22 cellular contexts compared by ENCODE assay signal in genomic region chr5:124555179-124555578, GRCh38.
"Had no signal": no experiment of that assay in that cellular context is flagged by ENCODE, and none has a peak within 500 bp of the region (broad histone marks: within the 10 kb centered on the region; RNA-seq: fewer than 3 reads in every experiment).

No MANE protein-coding gene starts in this region.

- H3K4me3 ChIP-seq: coronary artery, sigmoid colon, smooth muscle cell, testis had no signal

- H3K27ac Mint-ChIP-seq: activated CD4-positive, alpha-beta memory T cell treated with anti-CD3 and anti-CD28 coated beads, Interleukin-2, amount 10 ng/mL, durations not matched to agents 7 days and 5 days; activated CD4-positive, alpha-beta T cell treated with anti-CD3 and anti-CD28 coated beads, Interleukin-2, amount 10 ng/mL, durations not matched to agents 24 days and 14 days; activated naive CD4-positive, alpha-beta T cell treated with anti-CD3 and anti-CD28 coated beads, Interleukin-2, amount 50 U/mL, for 24 hours; activated T-helper 1 cell treated with anti-CD3 and anti-CD28 coated beads, Interleukin-12 subunit alpha, Interleukin-12 subunit beta, Interleukin-2, Interleukin-4 antibody, amounts not matched to agents 30 ng/mL and 10 ng/mL and 1 ng/mL, durations not matched to agents 14 hours and 24 hours and 36 hours; immature natural killer cell; nephron progenitor cell; stimulated activated memory B cell treated with anti-CD40 and anti-IgM and Interleukin-4, amounts not matched to agents 10 μg/mL and 1 μg/mL and 100 μg/mL, for 72 hours; type B pancreatic cell had no signal

- H3K36me3 ChIP-seq: brain microvascular endothelial cell, sigmoid colon had no signal

- H3K4me2 ChIP-seq: smooth muscle cell had no signal

- H3K27me3 ChIP-seq: brain microvascular endothelial cell, sigmoid colon, testis had no signal

- ATAC-seq: activated CD4-positive, CD25-positive, alpha-beta regulatory T cell treated with anti-CD3 and anti-CD28 coated beads, Interleukin-2, amount 50 U/mL, for 24 hours; left lobe of liver; SK-N-SH treated with all-trans-retinoic acid at 6 μM for 48 hours; stimulated activated memory B cell treated with anti-CD40 and anti-IgM and Interleukin-4, amounts not matched to agents 10 μg/mL and 1 μg/mL and 100 μg/mL, for 72 hours had no signal

- H3K36me3 Mint-ChIP-seq: activated naive CD4-positive, alpha-beta T cell treated with anti-CD3 and anti-CD28 coated beads, Interleukin-2, amount 50 U/mL, for 24 hours; immature natural killer cell; stimulated activated memory B cell treated with anti-CD40 and anti-IgM and Interleukin-4, amounts not matched to agents 10 μg/mL and 1 μg/mL and 100 μg/mL, for 72 hours; type B pancreatic cell had no signal

- H3K4me3 Mint-ChIP-seq: activated CD4-positive, alpha-beta memory T cell treated with anti-CD3 and anti-CD28 coated beads, Interleukin-2, amount 10 ng/mL, durations not matched to agents 7 days and 5 days; activated CD4-positive, alpha-beta T cell treated with anti-CD3 and anti-CD28 coated beads, Interleukin-2, amount 10 ng/mL, durations not matched to agents 24 days and 14 days; activated naive CD4-positive, alpha-beta T cell treated with anti-CD3 and anti-CD28 coated beads, Interleukin-2, amount 50 U/mL, for 24 hours; activated T-helper 1 cell treated with anti-CD3 and anti-CD28 coated beads, Interleukin-12 subunit alpha, Interleukin-12 subunit beta, Interleukin-2, Interleukin-4 antibody, amounts not matched to agents 30 ng/mL and 10 ng/mL and 1 ng/mL, durations not matched to agents 14 hours and 24 hours and 36 hours; immature natural killer cell; nephron progenitor cell; stimulated activated memory B cell treated with anti-CD40 and anti-IgM and Interleukin-4, amounts not matched to agents 10 μg/mL and 1 μg/mL and 100 μg/mL, for 72 hours; type B pancreatic cell had no signal

- DNase-seq: activated CD4-positive, alpha-beta memory T cell treated with anti-CD3 and anti-CD28 coated beads, Interleukin-2, amount 10 ng/mL, durations not matched to agents 7 days and 5 days; activated CD4-positive, alpha-beta T cell treated with anti-CD3 and anti-CD28 coated beads, Interleukin-2, amount 10 ng/mL, durations not matched to agents 24 days and 14 days; activated gamma-delta T cell treated with Interleukin-2 at 50 U/mL for 16 hours; aorta; brain microvascular endothelial cell; immature natural killer cell; midbrain; nephron progenitor cell; retina; sigmoid colon; stimulated activated CD4-positive, alpha-beta T cell treated with anti-CD3 and anti-CD28 coated beads, Interleukin-15, amount 100 ng/mL, for 24 hours; testis had no signal

- H3K27me3 Mint-ChIP-seq: activated CD4-positive, alpha-beta memory T cell treated with anti-CD3 and anti-CD28 coated beads, Interleukin-2, amount 10 ng/mL, durations not matched to agents 7 days and 5 days; activated CD4-positive, alpha-beta T cell treated with anti-CD3 and anti-CD28 coated beads, Interleukin-2, amount 10 ng/mL, durations not matched to agents 24 days and 14 days; stimulated activated memory B cell treated with anti-CD40 and anti-IgM and Interleukin-4, amounts not matched to agents 10 μg/mL and 1 μg/mL and 100 μg/mL, for 72 hours; type B pancreatic cell had no signal

- H3K4me1 Mint-ChIP-seq: activated CD4-positive, alpha-beta memory T cell treated with anti-CD3 and anti-CD28 coated beads, Interleukin-2, amount 10 ng/mL, durations not matched to agents 7 days and 5 days; activated CD4-positive, alpha-beta T cell treated with anti-CD3 and anti-CD28 coated beads, Interleukin-2, amount 10 ng/mL, durations not matched to agents 24 days and 14 days; activated naive CD4-positive, alpha-beta T cell treated with anti-CD3 and anti-CD28 coated beads, Interleukin-2, amount 50 U/mL, for 24 hours; immature natural killer cell had no signal

- H3K9me3 Mint-ChIP-seq: activated CD4-positive, alpha-beta memory T cell treated with anti-CD3 and anti-CD28 coated beads, Interleukin-2, amount 10 ng/mL, durations not matched to agents 7 days and 5 days; activated CD4-positive, alpha-beta T cell treated with anti-CD3 and anti-CD28 coated beads, Interleukin-2, amount 10 ng/mL, durations not matched to agents 24 days and 14 days; activated naive CD4-positive, alpha-beta T cell treated with anti-CD3 and anti-CD28 coated beads, Interleukin-2, amount 50 U/mL, for 24 hours; activated T-helper 1 cell treated with anti-CD3 and anti-CD28 coated beads, Interleukin-12 subunit alpha, Interleukin-12 subunit beta, Interleukin-2, Interleukin-4 antibody, amounts not matched to agents 30 ng/mL and 10 ng/mL and 1 ng/mL, durations not matched to agents 14 hours and 24 hours and 36 hours; immature natural killer cell; stimulated activated memory B cell treated with anti-CD40 and anti-IgM and Interleukin-4, amounts not matched to agents 10 μg/mL and 1 μg/mL and 100 μg/mL, for 72 hours had no signal

- H3K27ac ChIP-seq: brain microvascular endothelial cell, coronary artery, sigmoid colon, testis, VCaP had no signal

- H3K9me3 ChIP-seq: sigmoid colon, testis had no signal

- H3K4me1 ChIP-seq: sigmoid colon had no signal
